In the genomic region with DNA sequence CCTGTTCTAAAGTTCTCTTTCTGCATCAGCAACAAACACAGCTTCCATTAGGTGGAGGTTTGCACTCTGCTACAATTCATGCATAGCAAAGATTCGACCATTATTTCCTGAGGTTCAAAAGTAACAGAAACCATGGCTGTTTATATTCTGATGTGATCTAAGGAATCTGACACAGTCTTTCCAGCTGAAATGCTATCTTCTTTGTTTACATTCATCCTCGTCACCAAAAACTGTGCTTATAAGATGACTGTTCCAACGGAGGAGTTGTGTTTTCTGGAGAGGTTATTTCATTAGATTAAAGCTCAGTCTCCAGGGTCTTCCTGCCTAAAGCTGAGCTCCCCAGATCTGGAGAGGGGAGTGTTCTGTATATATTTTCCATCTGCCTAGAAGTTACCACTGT, we compare ENCODE assay signal across 23 cellular contexts. TPM values are rescaled to one million over a fixed set of nuclear protein-coding genes. Genes with fewer than 3 reads are reported as not detected.
A peak's percentile ranks its signal among the peaks of the same experiment; 100 is the strongest.
DNase-seq lines count a peak whose midpoint lies in the region; ATAC-seq, FAIRE-seq and TF ChIP-seq lines count a peak whose summit lies in the region.
"Had no signal": no experiment of that assay in that cellular context is flagged by ENCODE, and none has a peak within 500 bp of the region (broad histone marks: within the 10 kb centered on the region; RNA-seq: fewer than 3 reads in every experiment).

No MANE protein-coding gene starts in this region.

- H3K27me3 ChIP-seq in BLaER1: no peaks in the 10 kb centered on the region
- peaks cover 2% of the 10 kb centered on the region for H3K27me3 ChIP-seq in bronchial epithelial cell (ENCODE audit: control insufficient read depth, insufficient read depth, low read length)

- H3K4me2 ChIP-seq in BLaER1: peak overlapping the region; percentile 14; the same call in 1 of the 2 replicates
- H3K4me2 ChIP-seq: A549 had no signal

- H3K4me3 Mint-ChIP-seq in nephron progenitor cell: no peak overlapping the region
- H3K4me3 Mint-ChIP-seq: CD4-positive, CD25-positive, alpha-beta regulatory T cell; CD8-positive, alpha-beta T cell; HFFc6 had no signal

- peaks cover 4% of the 10 kb centered on the region; the same call in 1 of the 2 replicates for H3K36me3 ChIP-seq in BLaER1
- H3K36me3 ChIP-seq in bronchial epithelial cell (ENCODE audit: control insufficient read depth, insufficient read depth, low read length): no peaks in the 10 kb centered on the region
- H3K36me3 ChIP-seq: HAP-1 had no signal

- no peak for DNase-seq in bronchial epithelial cell (ENCODE audit: low read depth)
- DNase-seq in nephron progenitor cell: no peak
- DNase-seq in midbrain (lab: John Stamatoyannopoulos, UW): no peak
- DNase-seq in Ammon's horn (ENCODE audit: low spot score): no peak
- DNase-seq: 8988T; ACHN; AML-193; Caco-2; CD4-positive, CD25-positive, alpha-beta regulatory T cell; CD8-positive, alpha-beta T cell; DMS153; DMS79 treated with DMSO at 0.1 percent for 48 hours; GF-D8; GOT3; HFFc6 had no signal

- FAIRE-seq in bronchial epithelial cell (lab: Jason Lieb, UNC): peak; percentile 58
- FAIRE-seq: A549, GM12891, GM18507, H54 had no signal

- peaks cover 13% of the 10 kb centered on the region for H3K4me1 ChIP-seq in BLaER1
- H3K4me1 ChIP-seq: A549, HAP-1 had no signal

- no peak for TF ChIP-seq CTCF in bronchial epithelial cell (IDR thresholded peaks at IDR 0.05; ENCODE audit: insufficient read depth, low read length, severe bottlenecking)
- TF ChIP-seq CTCF in nephron progenitor cell (IDR thresholded peaks at IDR 0.05): no peak

- H3K4me1 Mint-ChIP-seq in nephron progenitor cell: peaks cover 15% of the 10 kb centered on the region
- H3K4me1 Mint-ChIP-seq: CD4-positive, CD25-positive, alpha-beta regulatory T cell had no signal

- peak overlapping the region; percentile 64 for H3K27ac Mint-ChIP-seq in nephron progenitor cell
- H3K27ac Mint-ChIP-seq: CD4-positive, CD25-positive, alpha-beta regulatory T cell; CD8-positive, alpha-beta T cell; HFFc6 had no signal

- H3K36me3 Mint-ChIP-seq in nephron progenitor cell (ENCODE audit: low read depth): peaks cover 13% of the 10 kb centered on the region

- H3K4me3 ChIP-seq in BLaER1: no peak overlapping the region
- H3K4me3 ChIP-seq in bronchial epithelial cell (ENCODE audit: low read depth, low read length): no peak overlapping the region
- H3K4me3 ChIP-seq: A549, HAP-1 had no signal

- H3K9me3 Mint-ChIP-seq in nephron progenitor cell: no peaks in the 10 kb centered on the region
- H3K9me3 Mint-ChIP-seq: CD4-positive, CD25-positive, alpha-beta regulatory T cell; CD8-positive, alpha-beta T cell; HFFc6 had no signal

- H3K27ac ChIP-seq in BLaER1: no peak overlapping the region
- H3K27ac ChIP-seq: A549, C4-2B had no signal

- H3K9ac ChIP-seq in BLaER1: no peak overlapping the region

- H3K27me3 Mint-ChIP-seq in nephron progenitor cell (ENCODE audit: low read depth, poor library complexity): peaks cover 2% of the 10 kb centered on the region
- H3K27me3 Mint-ChIP-seq: CD4-positive, CD25-positive, alpha-beta regulatory T cell had no signal

- no peak for ATAC-seq in HG03432 (IDR thresholded peaks at IDR 0.05; ENCODE audit: unreplicated experiment)
- ATAC-seq: A549; CD8-positive, alpha-beta T cell had no signal

- H3K9me3 ChIP-seq in BLaER1: no peaks in the 10 kb centered on the region
- H3K9me3 ChIP-seq: A549, Caco-2, HAP-1 had no signal

- H4K20me1 ChIP-seq in BLaER1: no peaks in the 10 kb centered on the region

RNA-seq across cellular contexts. Expression of gene LYPD6B, which starts 45.2 kb away (rescaled TPM):
- total RNA-seq in bronchial epithelial cell: 14.7 and 34.2 TPM in 2 replicates
- total RNA-seq: CD4-positive, CD25-positive, alpha-beta regulatory T cell; CD8-positive, alpha-beta T cell had no signal
